ENCODE assay signal across 19 cellular contexts in genomic region chr21:19807231-19807630, GRCh38.
DNase-seq lines count a peak whose midpoint lies in the region; FAIRE-seq and TF ChIP-seq lines count a peak whose summit lies in the region.
"Had no signal": no experiment of that assay in that cellular context is flagged by ENCODE, and none has a peak within 500 bp of the region (broad histone marks: within the 10 kb centered on the region; RNA-seq: fewer than 3 reads in every experiment).

No MANE protein-coding gene starts in this region.

- no peak overlapping the region for H2BK12ac ChIP-seq in mesenchymal stem cell (ENCODE audit: low read length in 2 of 2)

- FAIRE-seq in endothelial cell of umbilical vein (lab: Jason Lieb, UNC): no peak
- FAIRE-seq: GM12892 had no signal

- H3K4me2 ChIP-seq in endothelial cell of umbilical vein (ENCODE audit: insufficient read depth, low read length) (peak overlapping the region; percentile 58), mesenchymal stem cell (ENCODE audit: low read length, poor library complexity, severe bottlenecking) (no peak overlapping the region)
- H3K4me2 ChIP-seq: BLaER1, GM23338 had no signal

- dilution Hi-C loops in endothelial cell of umbilical vein (cut with MboI; ENCODE audit: extremely low pct_ligation_motif_present, low sequenced_read_pairs): no loop called here

- H3K4me3 ChIP-seq in endothelial cell of umbilical vein (replicated peaks in 1 of 3; ENCODE audit: insufficient read depth in 1 of 3, low read depth in 1 of 3, low read length in 3 of 3) (no peak overlapping the region), mesenchymal stem cell (ENCODE audit: insufficient read depth in 1 of 2, low read depth in 1 of 2, low read length in 2 of 2) (no peak overlapping the region)
- H3K4me3 ChIP-seq: BLaER1, GM23338 had no signal

- H4K20me1 ChIP-seq in endothelial cell of umbilical vein (replicated peaks; ENCODE audit: control insufficient read depth, extremely low read depth, insufficient read depth, low read length): no peaks in the 10 kb centered on the region
- H4K20me1 ChIP-seq: BLaER1 had no signal

- H2AK5ac ChIP-seq in mesenchymal stem cell (ENCODE audit: low read length, severe bottlenecking): no peak overlapping the region

- TF ChIP-seq CTCF in endothelial cell of umbilical vein (IDR thresholded peaks at IDR 0.05; ENCODE audit: extremely low read depth in 1 of 2, insufficient read depth in 1 of 2, low read depth in 1 of 2, low read length in 2 of 2): no peak

- no peak overlapping the region for H2BK15ac ChIP-seq in mesenchymal stem cell (ENCODE audit: low read depth, poor library complexity, severe bottlenecking)

- H3K9ac ChIP-seq in endothelial cell of umbilical vein (replicated peaks; ENCODE audit: extremely low read depth, insufficient read depth, low read length): peak overlapping the region; percentile 51
- H3K9ac ChIP-seq in mesenchymal stem cell (ENCODE audit: low read length): no peak overlapping the region
- H3K9ac ChIP-seq: BLaER1 had no signal

- no peak overlapping the region for H4K8ac ChIP-seq in mesenchymal stem cell (ENCODE audit: low read length)

- DNase-seq in HS-5 (ENCODE audit: low read depth) (peak; percentile 19), endothelial cell of umbilical vein (ENCODE audit: low read depth, low spot score) (peak; percentile 35), fibroblast of the conjunctiva (ENCODE audit: low read depth) (peak; percentile 60), mesenchymal stem cell (peak; percentile 31), HuH-7.5 (ENCODE audit: low spot score) (no peak), NCI-H345 treated with DMSO at 0.1 percent for 48 hours (lab: John Stamatoyannopoulos, UW; ENCODE audit: unreplicated experiment) (no peak), T-helper 9 cell (no peak), NCI-H446 (lab: John Stamatoyannopoulos, UW) (no peak)
- DNase-seq: Caco-2; CD4-positive, CD25-positive, alpha-beta regulatory T cell; CD8-positive, alpha-beta T cell; DMS153; DND-41; H9 had no signal

- H3K18ac ChIP-seq in mesenchymal stem cell (ENCODE audit: low read depth in 1 of 2, low read length in 2 of 2): no peak overlapping the region

- CTCF ChIA-PET in endothelial cell of umbilical vein (lab: Charles Lee): interaction anchor here (1.2 kb wide), 2 partner anchors 19 to 54 kb away, joined by 4 read pairs; no protein-coding TSS in a partner anchor

- no peak overlapping the region for H3K4ac ChIP-seq in mesenchymal stem cell (ENCODE audit: low read depth in 1 of 2, low read length in 2 of 2)

- intact Hi-C loops in endothelial cell of umbilical vein (cut with micrococcal nuclease): loop anchor here (1.0 to 2.0 kb wide), 2 partner anchors 32 to 197 kb away; no protein-coding TSS in a partner anchor

- no peak overlapping the region for H4K91ac ChIP-seq in mesenchymal stem cell (ENCODE audit: low read length)

- no peaks in the 10 kb centered on the region for H3K9me3 ChIP-seq in endothelial cell of umbilical vein (replicated peaks; ENCODE audit: control insufficient read depth, insufficient read depth, low read length)
- H3K9me3 ChIP-seq in mesenchymal stem cell (ENCODE audit: control insufficient read depth, low read length): no peaks in the 10 kb centered on the region
- H3K9me3 ChIP-seq: BLaER1, Caco-2 had no signal

- no peak overlapping the region for H2AFZ ChIP-seq in endothelial cell of umbilical vein (ENCODE audit: low read depth, low read length)
- H2AFZ ChIP-seq in mesenchymal stem cell (ENCODE audit: low read depth, low read length): no peak overlapping the region
- H2AFZ ChIP-seq: GM23338 had no signal

- WGBS in mesenchymal stem cell: no CpG with 5 or more reads among the region's 1 CpG

- H3K27me3 ChIP-seq in endothelial cell of umbilical vein (ENCODE audit: control insufficient read depth in 2 of 2, insufficient read depth in 2 of 2, low read length in 2 of 2) (no peaks in the 10 kb centered on the region), mesenchymal stem cell (ENCODE audit: control insufficient read depth in 1 of 2, insufficient read depth in 1 of 2, low read length in 2 of 2) (no peaks in the 10 kb centered on the region)
- H3K27me3 ChIP-seq: BLaER1 had no signal

- H3K9me1 ChIP-seq in endothelial cell of umbilical vein (replicated peaks; ENCODE audit: control insufficient read depth, extremely low read depth, insufficient read depth, low read length): no peaks in the 10 kb centered on the region

- no peak overlapping the region for H2BK120ac ChIP-seq in mesenchymal stem cell (ENCODE audit: low read depth, low read length)

- POLR2A ChIA-PET in endothelial cell of umbilical vein (lab: Charles Lee): interaction anchor here (0.7 kb wide), 1 partner anchor 281 kb away, joined by 6 read pairs; no protein-coding TSS in a partner anchor

- H3K27ac ChIP-seq in endothelial cell of umbilical vein (ENCODE audit: insufficient read depth, low read depth, low read length) (peak overlapping the region; percentile 65), mesenchymal stem cell (ENCODE audit: low read length, poor library complexity, severe bottlenecking) (no peak overlapping the region)
- H3K27ac ChIP-seq: 22Rv1, BLaER1, C4-2B had no signal

- H3K23ac ChIP-seq in mesenchymal stem cell (ENCODE audit: low read length in 2 of 2): no peak overlapping the region

- H3K4me1 ChIP-seq in endothelial cell of umbilical vein (ENCODE audit: control insufficient read depth, extremely low read depth, insufficient read depth, low read length) (peaks cover 34% of the 10 kb centered on the region), mesenchymal stem cell (ENCODE audit: control insufficient read depth, insufficient read depth, low read depth, low read length) (no peaks in the 10 kb centered on the region)
- H3K4me1 ChIP-seq: BLaER1, Caco-2 had no signal

- no peak overlapping the region for H2BK5ac ChIP-seq in mesenchymal stem cell (ENCODE audit: low read depth, low read length, poor library complexity, severe bottlenecking)

- no TSS peak for BruUV-seq in endothelial cell of umbilical vein (replicated peaks; lab: Mats Ljungman, UMichigan)

- H3K14ac ChIP-seq in mesenchymal stem cell (ENCODE audit: low read length in 2 of 2): no peak overlapping the region

- no peaks in the 10 kb centered on the region for H3K79me1 ChIP-seq in mesenchymal stem cell (replicated peaks; ENCODE audit: low read length, poor library complexity, severe bottlenecking)

- no peak for TF ChIP-seq POLR2A in endothelial cell of umbilical vein (IDR thresholded peaks at IDR 0.05; ENCODE audit: low read depth, low read length)

- no peaks in the 10 kb centered on the region for H3K79me2 ChIP-seq in endothelial cell of umbilical vein (ENCODE audit: control insufficient read depth, insufficient read depth, low read length)

- H3K36me3 ChIP-seq in endothelial cell of umbilical vein (ENCODE audit: control insufficient read depth in 2 of 2, extremely low read depth in 1 of 2, insufficient read depth in 2 of 2, low read length in 2 of 2) (no peaks in the 10 kb centered on the region), mesenchymal stem cell (ENCODE audit: control insufficient read depth in 1 of 2, insufficient read depth in 2 of 2, low read depth in 1 of 2, low read length in 2 of 2) (no peaks in the 10 kb centered on the region)
- H3K36me3 ChIP-seq: BLaER1 had no signal

TF ChIP-seq in endothelial cell of umbilical vein, 7 proteins besides CTCF, POLR2A, EP300 and RAD21:
- TF ChIP-seq EZH2 (IDR thresholded peaks at IDR 0.05; ENCODE audit: borderline replicate concordance, low read depth, low read length, severe bottlenecking) (no peak), FOS (IDR thresholded peaks at IDR 0.05; ENCODE audit: borderline replicate concordance, insufficient read depth, low read length) (peak; percentile 24)
TF ChIP-seq in endothelial cell of umbilical vein: peak in this region for 1.

Comparison
In these comparisons a context has a peak if more than half of its experiments do, and no peak if none do; other contexts are left out.
1. DNase-seq: peak in HS-5 (single experiment), endothelial cell of umbilical vein (single experiment), fibroblast of the conjunctiva (single experiment) and mesenchymal stem cell (single experiment); none in HuH-7.5 (single experiment), NCI-H345 treated with DMSO at 0.1 percent for 48 hours (single experiment), T-helper 9 cell (single experiment) and NCI-H446 (0 of 2).